Comparison of ENCODE assay signal across 8 cellular contexts in genomic region chr11:65134952-65135632, GRCh38. TPM values are rescaled to one million over a fixed set of nuclear protein-coding genes. Genes with fewer than 3 reads are reported as not detected.
DNase-seq lines count a peak whose midpoint lies in the region; ATAC-seq and TF ChIP-seq lines count a peak whose summit lies in the region.

No MANE protein-coding gene starts in this region.

- H3K27me3 ChIP-seq in Peyer's patch = no peaks in the 10 kb centered on the region

- peak; percentile 46 for ATAC-seq in GM21825 (IDR thresholded peaks at IDR 0.05; ENCODE audit: unreplicated experiment)
- ATAC-seq in naive B cell (ENCODE audit: low read depth in 2 of 2) = peak; percentile 73 to 75
- ATAC-seq in stimulated activated naive CD8-positive, alpha-beta T cell treated with anti-CD3 and anti-CD28 coated beads, Interleukin-15, Interleukin-2, amounts not matched to agents 100 U/mL and 50 U/mL, for 24 hours = peak; percentile 86

- peak overlapping the region; percentile 97 to 100 (median 100) for H3K27ac Mint-ChIP-seq in naive B cell

- H3K27ac ChIP-seq in KOPT-K1 (ENCODE audit: low read depth, low read length, poor library complexity, severe bottlenecking) (peak overlapping the region; percentile 92), Peyer's patch (peak overlapping the region; percentile 96 to 99 (median 98))

- peak overlapping the region; percentile 91 to 100 (median 99) for H3K4me3 Mint-ChIP-seq in naive B cell

- H3K9me3 Mint-ChIP-seq in naive B cell = no peaks in the 10 kb centered on the region

- DNase-seq in DMS79 treated with DMSO at 0.1 percent for 48 hours (lab: John Stamatoyannopoulos, UW) (peak; percentile 99), Peyer's patch (peak; percentile 89 to 96 (median 95)), fibroblast of gingiva (ENCODE audit: low read depth) (peak; percentile 93), naive B cell (peak; percentile 90)
- peak; percentile 59 to 75 for DNase-seq in activated T-helper 1 cell treated with anti-CD3 and anti-CD28 coated beads, Interleukin-2, amount 50 U/mL, for 16 hours (ENCODE audit: low read depth in 1 of 2, low spot score in 1 of 2)
- peak; percentile 81 for DNase-seq in stimulated activated naive CD8-positive, alpha-beta T cell treated with anti-CD3 and anti-CD28 coated beads, Interleukin-15, Interleukin-2, amounts not matched to agents 100 U/mL and 50 U/mL, for 24 hours

- H3K4me1 ChIP-seq in Peyer's patch = peaks cover 0 to 30% (median 11%) of the 10 kb centered on the region in 4 donors

- H3K9me3 ChIP-seq in KOPT-K1 (ENCODE audit: insufficient read depth, low read length, poor library complexity, severe bottlenecking) (no peaks in the 10 kb centered on the region), Peyer's patch (no peaks in the 10 kb centered on the region)

- no peaks in the 10 kb centered on the region for H3K27me3 Mint-ChIP-seq in naive B cell

- TF ChIP-seq CTCF in Peyer's patch (IDR thresholded peaks at IDR 0.05) = peak in 1 of 6 experiments; percentile 4

- H3K36me3 Mint-ChIP-seq in naive B cell = peaks cover 6 to 27% of the 10 kb centered on the region in 2 donors

- TF ChIP-seq POLR2A in Peyer's patch (IDR thresholded peaks at IDR 0.05) = peak; percentile 81 to 91

- peak overlapping the region; percentile 81 to 96 (median 86) for H3K4me3 ChIP-seq in Peyer's patch

- H3K36me3 ChIP-seq in KOPT-K1 (ENCODE audit: insufficient read depth, low read length) = peaks cover 30% of the 10 kb centered on the region
- H3K36me3 ChIP-seq in Peyer's patch = peaks cover 0 to 28% (median 0%) of the 10 kb centered on the region in 3 donors

- H3K4me1 Mint-ChIP-seq in naive B cell = peaks cover 52 to 63% (median 60%) of the 10 kb centered on the region in 3 donors

RNA-seq across cellular contexts. Expression of gene SYVN1, which starts 0.8 kb away (rescaled TPM):
- 10 to 100 TPM; 37.1 to 61.9 (median 51.6) TPM for total RNA-seq in Peyer's patch
- polyA plus RNA-seq in naive B cell (ENCODE audit: low read depth in 6 of 6) = 10 to 100 TPM; 21.4 to 86.9 (median 43.5) TPM

RNA-seq across cellular contexts. Expression of gene MRPL49, which starts 13.0 kb away (rescaled TPM):
- total RNA-seq in Peyer's patch = 10 to 100 TPM; 36.2 to 50.3 (median 45.7) TPM
- polyA plus RNA-seq in naive B cell (ENCODE audit: low read depth in 6 of 6) = 100 to 1,000 TPM in 3 of 6 donors, 10 to 100 TPM in 3; 68.8 to 111 (median 102) TPM

RNA-seq across cellular contexts. Expression of gene FAU, which starts 13.2 kb away (rescaled TPM):
- total RNA-seq in Peyer's patch = 100 to 1,000 TPM; 412 to 714 (median 579) TPM
- 1,000 to 10,000 TPM; 1,024 to 1,586 (median 1,385) TPM for polyA plus RNA-seq in naive B cell (ENCODE audit: low read depth in 6 of 6)

RNA-seq across cellular contexts. Expression of gene ZNHIT2, which starts 17.6 kb away (rescaled TPM):
- 10 to 100 TPM in 3 of 4 donors, 1 to 10 TPM in 1; 8.7 to 20.6 (median 13.8) TPM for total RNA-seq in Peyer's patch
- 10 to 100 TPM in 4 of 6 donors, 1 to 10 TPM in 2; 6.3 to 16.5 (median 14.1) TPM for polyA plus RNA-seq in naive B cell (ENCODE audit: low read depth in 6 of 6)

RNA-seq across cellular contexts. Expression of gene TM7SF2, which starts 23.4 kb away (rescaled TPM):
- total RNA-seq in Peyer's patch = 10 to 100 TPM; 19.8 to 78.1 (median 58.5) TPM
- polyA plus RNA-seq in naive B cell (ENCODE audit: low read depth in 6 of 6) = 10 to 100 TPM; 11.6 to 18.4 (median 15.0) TPM

Comparison
In these comparisons a context has a peak if more than half of its experiments do, and no peak if none do; other contexts are left out.
1. Peak in every context shown above with its lines: DNase-seq, ATAC-seq, H3K4me3 ChIP-seq and H3K27ac ChIP-seq.